In genomic region chr11:75100314-75100713, GRCh38 we compare ENCODE assay signal across 1 cellular context.
A peak's percentile ranks its signal among the peaks of the same experiment; 100 is the strongest.
TF ChIP-seq lines count a peak whose summit lies in the region.

No MANE protein-coding gene starts in this region.

TF ChIP-seq in K562, 482 proteins besides CTCF, POLR2A, EP300 and RAD21 (continued from another document and continues in another):
- peak; percentile 80 for TF ChIP-seq ATF3 (IDR thresholded peaks at IDR 0.05)
- TF ChIP-seq ATF3 (CRISPR knock-in tag; conservative IDR thresholded peaks at IDR 0.05), result no peak
- TF ChIP-seq MNT (conservative IDR thresholded peaks at IDR 0.05), result peak; percentile 66 to 78
- no peak for TF ChIP-seq RNF2 (IDR thresholded peaks at IDR 0.05)
- no peak for TF ChIP-seq HMG20B (CRISPR knock-in tag; IDR thresholded peaks at IDR 0.05)
- 0 out of 2 replicates have a peak, but pooled peaks have one; percentile 5 for TF ChIP-seq PTRF (tag; IDR thresholded peaks at IDR 0.05)
- 0 out of 4 replicates have a peak, but pooled peaks of 1 of the 2 experiments have one; percentile 38 for TF ChIP-seq MAZ (CRISPR knock-in tag; conservative IDR thresholded peaks at IDR 0.05 in 1 of 2, IDR thresholded peaks at IDR 0.05 in 1 of 2)
- no peak for TF ChIP-seq FUS (optimal IDR thresholded peaks at IDR 0.05; ENCODE audit: low read depth, low read length)
- TF ChIP-seq ZBTB9 (CRISPR knock-in tag; IDR thresholded peaks at IDR 0.05), result peak; percentile 18; the same call in 1 of the 2 replicates
- TF ChIP-seq MLLT1 (IDR thresholded peaks at IDR 0.05), result peak in 1 of 2 experiments; percentile 89; a peak in 2 of 4 replicates
- TF ChIP-seq U2AF2 (optimal IDR thresholded peaks at IDR 0.05; ENCODE audit: low read depth, low read length), result no peak
- TF ChIP-seq RREB1 (CRISPR knock-in tag; IDR thresholded peaks at IDR 0.05), result peak; percentile 84
- peak; percentile 94 for TF ChIP-seq ZNF592 (IDR thresholded peaks at IDR 0.05)
- TF ChIP-seq CBX3 (IDR thresholded peaks at IDR 0.05; ENCODE audit: borderline replicate concordance in 1 of 2, low read length in 2 of 2), result peak in 1 of 2 experiments; percentile 63; a peak in 1 of 3 replicates
- peak; percentile 77 for TF ChIP-seq FOSL1 (tag; conservative IDR thresholded peaks at IDR 0.05)
- peak; percentile 62; the same call in 1 of the 2 replicates for TF ChIP-seq ZBTB17 (CRISPR knock-in tag; IDR thresholded peaks at IDR 0.05)
- TF ChIP-seq PATZ1 (CRISPR knock-in tag; IDR thresholded peaks at IDR 0.05; ENCODE audit: borderline replicate concordance), result no peak
- no peak for TF ChIP-seq SLC30A9 (CRISPR knock-in tag; IDR thresholded peaks at IDR 0.05)
- TF ChIP-seq GTF2E2 (tag; IDR thresholded peaks at IDR 0.05), result no peak
- TF ChIP-seq ZNF699 (CRISPR knock-in tag; IDR thresholded peaks at IDR 0.05; ENCODE audit: insufficient replicate concordance), result no peak
- TF ChIP-seq THRB (CRISPR knock-in tag; conservative IDR thresholded peaks at IDR 0.05), result 0 out of 2 replicates have a peak, but pooled peaks have one; percentile 10
- peak in 1 of 2 experiments; percentile 54; a peak in 3 of 4 replicates for TF ChIP-seq TRIM24 (IDR thresholded peaks at IDR 0.05)
- peak; percentile 31 for TF ChIP-seq RBBP5 (IDR thresholded peaks at IDR 0.05; ENCODE audit: borderline replicate concordance, insufficient read depth, low read length, poor library complexity, severe bottlenecking)
- TF ChIP-seq NFE2L1 (tag; IDR thresholded peaks at IDR 0.05; ENCODE audit: borderline replicate concordance, low read depth), result peak; percentile 84
- TF ChIP-seq HDAC8 (tag; IDR thresholded peaks at IDR 0.05), result no peak
- no peak for TF ChIP-seq ZBTB33 (CRISPR knock-in tag; IDR thresholded peaks at IDR 0.05)
- peak; percentile 32; the same call in 1 of the 2 replicates for TF ChIP-seq NR2C1 (IDR thresholded peaks at IDR 0.05)
- TF ChIP-seq NR2C1 (tag; IDR thresholded peaks at IDR 0.05), result 0 out of 2 replicates have a peak, but pooled peaks have one; percentile 39
- 0 out of 2 replicates have a peak, but pooled peaks have one; percentile 23 for TF ChIP-seq MTA2 (IDR thresholded peaks at IDR 0.05; ENCODE audit: low read depth)
- no peak for TF ChIP-seq NR2C2 (CRISPR knock-in tag; IDR thresholded peaks at IDR 0.05)
- peak; percentile 88 for TF ChIP-seq NR2C2 (tag; IDR thresholded peaks at IDR 0.05)
- peak; percentile 90 for TF ChIP-seq BACH1 (tag; IDR thresholded peaks at IDR 0.05)
- TF ChIP-seq CTBP1 (IDR thresholded peaks at IDR 0.05; ENCODE audit: borderline replicate concordance), result peak; percentile 95
- TF ChIP-seq RBM34 (IDR thresholded peaks at IDR 0.05; ENCODE audit: borderline replicate concordance, insufficient read depth, low read length), result no peak
- TF ChIP-seq ZFP1 (CRISPR knock-in tag; IDR thresholded peaks at IDR 0.05), result no peak
- TF ChIP-seq DPF2 (IDR thresholded peaks at IDR 0.05), result peak; percentile 70
